In genomic region chr4:98446499-98447375, GRCh38 we compare ENCODE assay signal across 8 cellular contexts.
A peak's percentile ranks its signal among the peaks of the same experiment; 100 is the strongest.
DNase-seq lines count a peak whose midpoint lies in the region; ATAC-seq and TF ChIP-seq lines count a peak whose summit lies in the region.

No MANE protein-coding gene starts in this region.

- peak overlapping the region in 1 of 2 donors; percentile 3 for H3K4me3 ChIP-seq in CD4-positive, alpha-beta memory T cell (ENCODE audit: low read length in 2 of 2)
- no peak overlapping the region for H3K4me3 ChIP-seq in gastroesophageal sphincter

- peaks cover 15% of the 10 kb centered on the region in 2 donors for H3K36me3 Mint-ChIP-seq in CD4-positive, alpha-beta memory T cell

- TF ChIP-seq CTCF in gastroesophageal sphincter (IDR thresholded peaks at IDR 0.05): no peak

- TF ChIP-seq EP300 in gastroesophageal sphincter (IDR thresholded peaks at IDR 0.05): no peak

- ATAC-seq in GM21526 (IDR thresholded peaks at IDR 0.05; ENCODE audit: low FRiP score, unreplicated experiment) (peak; percentile 73), gastroesophageal sphincter (peak; percentile 59)

- POLR2A ChIA-PET in CD4-positive, alpha-beta memory T cell (lab: Charles Lee; ENCODE audit: partially characterized antibody): interaction anchor here (1.0 to 2.7 kb wide), 2 partner anchors 186 to 1061 kb away, joined by 4 to 21 read pairs; partner anchors contain the start of gene RAP1GDS1

- peak; percentile 74 to 78 (median 77) for DNase-seq in CD4-positive, alpha-beta memory T cell
- DNase-seq in KBM-7 (peak; percentile 71), cerebellar nuclear complex (lab: John Stamatoyannopoulos, UW) (no peak), NCI-H1092 (lab: John Stamatoyannopoulos, UW) (no peak)
- peak; percentile 62 for DNase-seq in activated CD8-positive, alpha-beta memory T cell treated with anti-CD3 and anti-CD28 coated beads, Interleukin-2, amount 50 U/mL, for 4 hours
- DNase-seq in stimulated activated CD8-positive, alpha-beta memory T cell treated with anti-CD3 and anti-CD28 coated beads, Interleukin-4, amount 100 ng/mL, for 24 hours (ENCODE audit: low read depth): peak; percentile 45

- peak overlapping the region; percentile 76 to 93 (median 91) for H3K27ac Mint-ChIP-seq in CD4-positive, alpha-beta memory T cell

- peaks cover 8% of the 10 kb centered on the region for H3K36me3 ChIP-seq in CD4-positive, alpha-beta memory T cell (ENCODE audit: insufficient read depth, low read length)
- H3K36me3 ChIP-seq in gastroesophageal sphincter: peaks cover 0 to 27% of the 10 kb centered on the region in 2 donors

- H3K9me3 Mint-ChIP-seq in CD4-positive, alpha-beta memory T cell: no peaks in the 10 kb centered on the region

- no peaks in the 10 kb centered on the region for H3K9me3 ChIP-seq in CD4-positive, alpha-beta memory T cell (ENCODE audit: control insufficient read depth in 1 of 2, low read length in 2 of 2)
- H3K9me3 ChIP-seq in gastroesophageal sphincter: no peaks in the 10 kb centered on the region

- no peaks in the 10 kb centered on the region for H3K27me3 ChIP-seq in CD4-positive, alpha-beta memory T cell (ENCODE audit: insufficient read depth, low read length)
- H3K27me3 ChIP-seq in gastroesophageal sphincter: no peaks in the 10 kb centered on the region

- H3K4me1 ChIP-seq in CD4-positive, alpha-beta memory T cell (ENCODE audit: insufficient read depth, low read length): peaks cover 48% of the 10 kb centered on the region
- no peaks in the 10 kb centered on the region for H3K4me1 ChIP-seq in gastroesophageal sphincter

- TF ChIP-seq POLR2A in gastroesophageal sphincter (IDR thresholded peaks at IDR 0.05): no peak

- in situ Hi-C loops in KBM-7 (cut with MboI; ENCODE audit: low pct_unique_long_range_greater_than_20kb, low sequenced_read_pairs): no loop called here

- peak overlapping the region; percentile 37 for H3K27ac ChIP-seq in CD4-positive, alpha-beta memory T cell (ENCODE audit: low read depth, low read length)
- peak overlapping the region in 2 of 4 donors; percentile 10 to 43 for H3K27ac ChIP-seq in gastroesophageal sphincter

- 80 to 82% methylated on average over 8 to 10 of the region's 10 CpGs for WGBS in gastroesophageal sphincter (ENCODE audit: low coverage in 1 of 2), 2 donors

- peak overlapping the region; percentile 61 to 88 (median 78) for H3K4me3 Mint-ChIP-seq in CD4-positive, alpha-beta memory T cell

- CTCF ChIA-PET in CD4-positive, alpha-beta memory T cell (lab: Charles Lee; ENCODE audit: partially characterized antibody): interaction anchor here (2.3 kb wide), 1 partner anchor 22 kb away, joined by 11 read pairs; no protein-coding TSS in a partner anchor

- peaks cover 37 to 47% (median 40%) of the 10 kb centered on the region in 4 donors for H3K4me1 Mint-ChIP-seq in CD4-positive, alpha-beta memory T cell

- intact Hi-C loops in CD4-positive, alpha-beta memory T cell (cut with micrococcal nuclease): loop anchor here (2.0 to 5.0 kb wide), 3 partner anchors 186 to 551 kb away; partner anchors contain the start of genes METAP1, RAP1GDS1 and STPG2

- H3K27me3 Mint-ChIP-seq in CD4-positive, alpha-beta memory T cell: no peaks in the 10 kb centered on the region

Comparison
In these comparisons a context has a peak if more than half of its experiments do, and no peak if none do; other contexts are left out.
1. DNase-seq: peak in CD4-positive, alpha-beta memory T cell (5 of 5), KBM-7 (single experiment), activated CD8-positive, alpha-beta memory T cell treated with anti-CD3 and anti-CD28 coated beads, Interleukin-2, amount 50 U/mL, for 4 hours (single experiment) and stimulated activated CD8-positive, alpha-beta memory T cell treated with anti-CD3 and anti-CD28 coated beads, Interleukin-4, amount 100 ng/mL, for 24 hours (single experiment); none in cerebellar nuclear complex (0 of 2) and NCI-H1092 (single experiment).